4 cellular contexts compared by ENCODE assay signal in the genomic region with DNA sequence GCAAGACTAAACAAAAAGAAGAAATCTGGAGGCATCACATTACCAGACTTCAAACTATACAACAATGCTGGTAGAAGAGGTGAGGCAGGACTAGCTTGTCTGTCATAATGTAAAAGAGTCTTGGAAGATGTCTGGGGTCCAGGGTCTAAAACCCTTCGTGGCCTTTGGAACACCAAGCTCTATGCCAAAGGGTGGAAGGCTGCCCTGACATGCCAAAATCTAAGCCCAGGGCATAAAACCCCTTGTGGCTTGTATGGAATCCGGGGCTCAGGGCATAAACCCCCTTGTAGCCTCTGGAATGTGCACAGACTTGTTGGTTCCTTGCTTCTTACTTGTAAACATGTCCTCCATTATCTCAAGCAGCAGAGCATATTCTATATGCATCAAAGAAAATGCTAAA. TPM values are rescaled to one million over a fixed set of nuclear protein-coding genes. Genes with fewer than 3 reads are reported as not detected.
"Had no signal": no experiment of that assay in that cellular context is flagged by ENCODE, and none has a peak within 500 bp of the region (broad histone marks: within the 10 kb centered on the region; RNA-seq: fewer than 3 reads in every experiment).

No MANE protein-coding gene starts in this region.

RNA-seq across cellular contexts. Expression of gene PM20D1, which starts 7.6 kb away (rescaled TPM):
- total RNA-seq: astrocyte, bronchial epithelial cell, cardiac muscle cell, chondrocyte had no signal
